In genomic region chr12:25320123-25321006, GRCh38 we compare ENCODE assay signal across 1 cellular context.
TF ChIP-seq lines count a peak whose summit lies in the region.

No MANE protein-coding gene starts in this region.

TF ChIP-seq in GM12878, 131 proteins besides CTCF, POLR2A, EP300 and RAD21 (continued from another document):
- TF ChIP-seq NFYA (IDR thresholded peaks at IDR 0.05; ENCODE audit: borderline replicate concordance, low read depth, low read length) (no peak), JUNB (IDR thresholded peaks at IDR 0.05) (peak; percentile 90), ZNF687 (IDR thresholded peaks at IDR 0.05) (peak; percentile 61; the same call in 1 of the 2 replicates), ASH2L (IDR thresholded peaks at IDR 0.05; ENCODE audit: borderline replicate concordance, low read depth) (no peak), MTA2 (IDR thresholded peaks at IDR 0.05; ENCODE audit: low read depth) (peak; percentile 97), DPF2 (IDR thresholded peaks at IDR 0.05) (peak; percentile 99), MEF2A (IDR thresholded peaks at IDR 0.05; ENCODE audit: insufficient read depth, low read depth, low read length) (peak; percentile 81), RUNX3 (IDR thresholded peaks at IDR 0.05; ENCODE audit: low read length) (peak; percentile 93), FOXM1 (IDR thresholded peaks at IDR 0.05; ENCODE audit: low read depth, low read length) (0 out of 2 replicates have a peak, but pooled peaks have one; percentile 54), ZNF274 (IDR thresholded peaks at IDR 0.05; ENCODE audit: insufficient read depth, insufficient read length) (no peak), SUPT20H (IDR thresholded peaks at IDR 0.05; ENCODE audit: borderline replicate concordance, control insufficient read depth, low read depth, low read length) (no peak), ATF3 (IDR thresholded peaks at IDR 0.05; ENCODE audit: borderline replicate concordance, extremely low read depth, low read depth, low read length) (no peak), PRDM15 (CRISPR knock-in tag; IDR thresholded peaks at IDR 0.05) (no peak), ELK1 (IDR thresholded peaks at IDR 0.05; ENCODE audit: low read depth, low read length) (no peak), CBFB (IDR thresholded peaks at IDR 0.05; ENCODE audit: low read depth) (peak; percentile 49; the same call in 1 of the 2 replicates), SMAD1 (IDR thresholded peaks at IDR 0.05; ENCODE audit: low read depth, partially characterized antibody) (peak; percentile 26), CUX1 (IDR thresholded peaks at IDR 0.05; ENCODE audit: insufficient replicate concordance, low read depth, low read length) (peak; percentile 93), BMI1 (IDR thresholded peaks at IDR 0.05; ENCODE audit: borderline replicate concordance) (peak; percentile 90), MYC (IDR thresholded peaks at IDR 0.05; ENCODE audit: insufficient read depth, insufficient read length, insufficient replicate concordance, low read length, severe bottlenecking) (no peak), CEBPB (IDR thresholded peaks at IDR 0.05; ENCODE audit: borderline replicate concordance in 1 of 2, low read depth in 2 of 2, low read length in 2 of 2) (0 out of 4 replicates have a peak, but pooled peaks of 1 of the 2 experiments have one; percentile 48), PKNOX1 (IDR thresholded peaks at IDR 0.05) (peak; percentile 17; the same call in 1 of the 2 replicates)
